ENCODE assay signal across 19 cellular contexts in genomic region chr21:36846624-36847023, GRCh38.
DNase-seq lines count a peak whose midpoint lies in the region; ATAC-seq, FAIRE-seq and TF ChIP-seq lines count a peak whose summit lies in the region.
"Had no signal": no experiment of that assay in that cellular context is flagged by ENCODE, and none has a peak within 500 bp of the region (broad histone marks: within the 10 kb centered on the region; RNA-seq: fewer than 3 reads in every experiment).

No MANE protein-coding gene starts in this region.

- H3K4me2 ChIP-seq in A549 (peak overlapping the region; percentile 82), GM23338 (no peak overlapping the region)

- H3K27ac Mint-ChIP-seq in GM23338 (no peak overlapping the region), T-helper 17 cell (no peak overlapping the region)
- H3K27ac Mint-ChIP-seq: activated T-helper 17 cell treated with anti-CD3 and anti-CD28 coated beads, Interleukin-2, amount 50 U/mL, for 72 hours; IgD-negative memory B cell; nephron had no signal

- TF ChIP-seq CTCF in A549 (IDR thresholded peaks at IDR 0.05) (no peak), Panc1 (IDR thresholded peaks at IDR 0.05) (no peak), bronchial epithelial cell (IDR thresholded peaks at IDR 0.05; ENCODE audit: insufficient read depth, low read length, severe bottlenecking) (no peak), GM23338 (conservative IDR thresholded peaks at IDR 0.05; ENCODE audit: low read depth in 2 of 2) (no peak), left lung (IDR thresholded peaks at IDR 0.05) (no peak)

- H2AFZ ChIP-seq in GM23338, result no peak overlapping the region

- no peak for TF ChIP-seq EP300 in A549 (IDR thresholded peaks at IDR 0.05)

- H3K4me1 ChIP-seq in A549, result peaks cover 39% of the 10 kb centered on the region
- H3K4me1 ChIP-seq in Panc1 (ENCODE audit: control insufficient read depth, insufficient read depth, low read length), result peaks cover 17% of the 10 kb centered on the region
- no peaks in the 10 kb centered on the region; the same call in 1 of the 2 replicates for H3K4me1 ChIP-seq in GM23338 (ENCODE audit: insufficient read depth)
- H3K4me1 ChIP-seq in left lung, result no peaks in the 10 kb centered on the region

- intact Hi-C loops in Panc1 (cut with micrococcal nuclease; ENCODE audit: unreplicated experiment), result loop anchor here (10.0 kb wide), 1 partner anchor 92 kb away; no protein-coding TSS in a partner anchor
- intact Hi-C loops in left lung (cut with DNase I), result no loop called here

- H3K9me3 ChIP-seq in A549, result no peaks in the 10 kb centered on the region
- H3K9me3 ChIP-seq in Panc1 (ENCODE audit: control insufficient read depth, insufficient read depth, low read depth, low read length), result no peaks in the 10 kb centered on the region
- no peaks in the 10 kb centered on the region for H3K9me3 ChIP-seq in left lung
- H3K9me3 ChIP-seq in T-helper 17 cell (ENCODE audit: control insufficient read depth, low read length, poor library complexity, severe bottlenecking), result no peaks in the 10 kb centered on the region

- no peak for TF ChIP-seq RAD21 in A549 (conservative IDR thresholded peaks at IDR 0.05 in 1 of 2, IDR thresholded peaks at IDR 0.05 in 1 of 2)

- H3K4me3 Mint-ChIP-seq in GM23338 (no peak overlapping the region), T-helper 17 cell (no peak overlapping the region)
- H3K4me3 Mint-ChIP-seq: activated T-helper 17 cell treated with anti-CD3 and anti-CD28 coated beads, Interleukin-2, amount 50 U/mL, for 72 hours; IgD-negative memory B cell; nephron had no signal

- H3K9me3 Mint-ChIP-seq in GM23338, result no peaks in the 10 kb centered on the region
- H3K9me3 Mint-ChIP-seq: activated T-helper 17 cell treated with anti-CD3 and anti-CD28 coated beads, Interleukin-2, amount 50 U/mL, for 72 hours; nephron had no signal

- H3F3A ChIP-seq in GM23338 (replicated peaks; ENCODE audit: low read depth), result no peaks in the 10 kb centered on the region

- H4K20me1 ChIP-seq in GM23338 (replicated peaks; ENCODE audit: insufficient read depth), result no peaks in the 10 kb centered on the region

- in situ Hi-C loops in Panc1 (cut with HindIII; ENCODE audit: low pct_unique_long_range_greater_than_20kb, low sequenced_read_pairs), result no loop called here

- CTCF ChIA-PET in A549 (lab: Yijun Ruan, JAX), result interaction anchor here (0.6 to 1.5 kb wide), 3 partner anchors 16 to 260 kb away, joined by 3 read pairs; no protein-coding TSS in a partner anchor
- CTCF ChIA-PET in Panc1 (lab: Charles Lee), result interaction anchor here (0.6 kb wide), 2 partner anchors 98 to 734 kb away, joined by 6 to 8 read pairs; no protein-coding TSS in a partner anchor

- no peaks in the 10 kb centered on the region for H3K36me3 ChIP-seq in Panc1 (ENCODE audit: control insufficient read depth, insufficient read depth, low read length)
- H3K36me3 ChIP-seq in bronchial epithelial cell (ENCODE audit: control insufficient read depth, insufficient read depth, low read length), result no peaks in the 10 kb centered on the region
- H3K36me3 ChIP-seq in GM23338 (ENCODE audit: insufficient read depth), result no peaks in the 10 kb centered on the region
- no peaks in the 10 kb centered on the region for H3K36me3 ChIP-seq in left lung

- no peak for TF ChIP-seq POLR2A in A549 (IDR thresholded peaks at IDR 0.05; ENCODE audit: low read length)

- H3K4me1 Mint-ChIP-seq in GM23338, result no peaks in the 10 kb centered on the region
- peaks cover 2% of the 10 kb centered on the region for H3K4me1 Mint-ChIP-seq in T-helper 17 cell
- H3K4me1 Mint-ChIP-seq: activated T-helper 17 cell treated with anti-CD3 and anti-CD28 coated beads, Interleukin-2, amount 50 U/mL, for 72 hours; IgD-negative memory B cell had no signal

- no peaks in the 10 kb centered on the region for H3K79me2 ChIP-seq in GM23338 (replicated peaks; ENCODE audit: insufficient read depth)

- H3K36me3 Mint-ChIP-seq in GM23338 (ENCODE audit: low read depth) (no peaks in the 10 kb centered on the region), T-helper 17 cell (ENCODE audit: low read depth) (no peaks in the 10 kb centered on the region)

- H3K4me3 ChIP-seq in A549 (no peak overlapping the region), Panc1 (ENCODE audit: low read depth in 2 of 2, low read length in 2 of 2) (no peak overlapping the region), bronchial epithelial cell (ENCODE audit: low read depth, low read length) (no peak overlapping the region), GM23338 (no peak overlapping the region), left lung (no peak overlapping the region)

- H3K27me3 Mint-ChIP-seq in GM23338 (ENCODE audit: insufficient read depth, low read depth, poor library complexity) (no peaks in the 10 kb centered on the region), T-helper 17 cell (no peaks in the 10 kb centered on the region)
- H3K27me3 Mint-ChIP-seq: activated T-helper 17 cell treated with anti-CD3 and anti-CD28 coated beads, Interleukin-2, amount 50 U/mL, for 72 hours; IgD-negative memory B cell had no signal

- no TSS peak for BruUV-seq in Panc1 (replicated peaks; lab: Mats Ljungman, UMichigan)

- ATAC-seq in A549, result peak in 1 of 2 experiments; percentile 61; a peak in 3 of 6 replicates
- no peak for ATAC-seq in Panc1
- no peak for ATAC-seq in GM23338
- ATAC-seq in left lung, result no peak
- no peak for ATAC-seq in T-helper 17 cell
- ATAC-seq: activated T-helper 17 cell treated with anti-CD3 and anti-CD28 coated beads, Interleukin-2, amount 50 U/mL, for 72 hours had no signal

- no peaks in the 10 kb centered on the region for H3K27me3 ChIP-seq in Panc1 (ENCODE audit: control insufficient read depth, insufficient read depth, low read length)
- H3K27me3 ChIP-seq in bronchial epithelial cell (ENCODE audit: control insufficient read depth, insufficient read depth, low read length), result no peaks in the 10 kb centered on the region
- no peaks in the 10 kb centered on the region for H3K27me3 ChIP-seq in GM23338 (ENCODE audit: insufficient read depth)
- no peaks in the 10 kb centered on the region for H3K27me3 ChIP-seq in left lung

- WGBS in A549 (ENCODE audit: missing lambda C conversion rate), result 9% methylated on average over 4 of the region's 4 CpGs

- H3K27ac ChIP-seq in A549 (peak overlapping the region; percentile 73 to 84), Panc1 (ENCODE audit: low read length) (peak overlapping the region; percentile 54), GM23338 (ENCODE audit: low read depth) (no peak overlapping the region), left lung (no peak overlapping the region)
- H3K27ac ChIP-seq: C4-2B had no signal

- FAIRE-seq in A549 (lab: Jason Lieb, UNC) (no peak), bronchial epithelial cell (lab: Jason Lieb, UNC) (no peak)
- FAIRE-seq: A204.1, kidney had no signal

- peak in 1 of 2 experiments; percentile 29 for DNase-seq in A549 (ENCODE audit: low read depth in 1 of 2, low spot score in 1 of 2)
- DNase-seq in Panc1 (ENCODE audit: low read depth, low spot score), result no peak
- peak; percentile 82 for DNase-seq in bronchial epithelial cell (ENCODE audit: low read depth)
- DNase-seq in medulla oblongata (ENCODE audit: extremely low spot score), result peak; percentile 18
- DNase-seq in GM23338 (ENCODE audit: low spot score), result no peak
- no peak for DNase-seq in left lung
- no peak for DNase-seq in NCI-H510A treated with DMSO at 0.1 percent for 48 hours (lab: John Stamatoyannopoulos, UW)
- DNase-seq in T-helper 17 cell, result no peak
- DNase-seq: activated CD4-positive, alpha-beta T cell treated with anti-CD3 and anti-CD28 coated beads for 1 hour; central memory CD4-positive, alpha-beta T cell; effector CD8-positive, alpha-beta T cell; kidney; NCI-H2029 treated with DMSO at 0.1 percent for 48 hours; SHP77 had no signal

- no peaks in the 10 kb centered on the region for H3K9me2 ChIP-seq in GM23338 (ENCODE audit: insufficient read depth)

- POLR2A ChIA-PET in A549 (lab: Yijun Ruan, JAX) (interaction anchor here (0.5 kb wide), 1 partner anchor 95 kb away, joined by 3 read pairs; no protein-coding TSS in a partner anchor), Panc1 (lab: Charles Lee) (interaction anchor here (0.6 kb wide), 1 partner anchor 374 kb away, joined by 4 read pairs; no protein-coding TSS in a partner anchor)

TF ChIP-seq in A549, 52 proteins besides CTCF, POLR2A, EP300 and RAD21:
- TF ChIP-seq HES2 (IDR thresholded peaks at IDR 0.05) (no peak), JUN (IDR thresholded peaks at IDR 0.05) (no peak)
TF ChIP-seq in A549: peak in this region for 0.

TF ChIP-seq in GM23338, 12 proteins besides CTCF, POLR2A, EP300 and RAD21 (continues in another document):
- TF ChIP-seq CREB1 (CRISPR knock-in tag; IDR thresholded peaks at IDR 0.05; ENCODE audit: low read depth) (no peak), ZNF114 (CRISPR knock-in tag; IDR thresholded peaks at IDR 0.05) (no peak), REST (IDR thresholded peaks at IDR 0.05; ENCODE audit: unreplicated experiment) (no peak), EZH2 (IDR thresholded peaks at IDR 0.05; ENCODE audit: low read depth, unreplicated experiment) (no peak), NANOG (IDR thresholded peaks at IDR 0.05; ENCODE audit: borderline replicate concordance) (no peak), STAT1 (IDR thresholded peaks at IDR 0.05; ENCODE audit: unreplicated experiment) (no peak)

Comparison
In these comparisons a context has a peak if more than half of its experiments do, and no peak if none do; other contexts are left out.
1. DNase-seq: peak in bronchial epithelial cell (single experiment) and medulla oblongata (single experiment); none in Panc1 (single experiment), GM23338 (single experiment), left lung (0 of 2), NCI-H510A treated with DMSO at 0.1 percent for 48 hours (single experiment) and T-helper 17 cell (0 of 3).
2. H3K27ac ChIP-seq: peak in A549 (2 of 2) and Panc1 (single experiment); none in GM23338 (single experiment) and left lung (0 of 2).